8 cellular contexts compared by ENCODE assay signal in the genomic region with DNA sequence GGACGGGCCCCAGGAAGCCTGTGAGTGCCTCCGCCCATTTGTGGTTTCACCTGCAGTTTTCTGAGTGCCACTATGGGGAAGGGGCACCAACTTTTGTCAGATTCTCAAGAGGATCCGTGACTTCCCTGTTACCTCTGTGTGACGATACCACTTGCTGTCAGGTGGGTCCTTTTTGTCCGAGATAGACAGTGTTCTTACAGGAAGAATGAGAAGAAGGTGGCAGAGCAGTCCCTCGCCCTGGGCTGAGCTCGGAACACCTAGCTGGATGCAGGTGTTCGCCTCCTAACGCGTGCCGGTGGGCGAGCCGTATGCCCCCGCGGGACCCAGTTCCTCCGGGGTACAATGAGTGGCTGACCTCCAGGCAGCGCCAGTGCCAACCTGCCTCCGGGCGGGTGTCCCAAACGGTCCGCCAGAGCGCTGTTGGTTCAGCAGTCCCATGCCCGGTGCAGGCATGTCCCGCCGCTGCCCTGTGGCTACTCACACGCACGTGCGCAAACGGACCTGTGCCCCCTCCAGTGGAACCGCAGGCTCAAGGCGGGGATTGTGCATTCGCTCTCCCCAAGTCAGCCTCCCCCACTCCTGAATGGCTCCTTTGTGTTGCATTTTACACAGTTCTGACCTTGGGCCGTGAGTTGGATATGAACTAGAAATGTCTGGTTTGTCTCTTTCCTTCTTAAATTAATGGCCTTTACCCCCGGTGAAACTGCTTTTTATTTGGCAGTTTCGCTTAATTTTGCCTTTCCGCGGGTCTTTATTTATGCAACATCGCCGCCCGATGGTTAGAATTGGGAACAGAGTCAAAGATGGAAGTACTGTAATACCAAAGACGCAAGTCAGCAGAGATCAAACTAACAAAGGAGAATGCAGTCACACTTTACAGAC. TPM values are rescaled to one million over a fixed set of nuclear protein-coding genes. Genes with fewer than 3 reads are reported as not detected.
DNase-seq lines count a peak whose midpoint lies in the region; ATAC-seq lines count a peak whose summit lies in the region.

No MANE protein-coding gene starts in this region.

- peaks cover 25% of the 10 kb centered on the region for H3K79me2 ChIP-seq in ACC112 (ENCODE audit: control insufficient read depth, insufficient read depth, low read length, unreplicated experiment)

- H3K27ac ChIP-seq in ACC112 (ENCODE audit: low read depth, low read length) = no peak overlapping the region

- intact Hi-C loops in left cardiac atrium (cut with DNase I) = loop anchor here (1.0 to 10.0 kb wide), 5 partner anchors 94 to 362 kb away; no protein-coding TSS in a partner anchor
- intact Hi-C loops in posterior cingulate gyrus (cut with DNase I) = loop anchor here (1.0 to 5.0 kb wide), 5 partner anchors 96 to 502 kb away; partner anchors contain the start of genes CAPRIN1 and NAT10

- H3K4me3 Mint-ChIP-seq in T-helper 17 cell = peak overlapping the region; percentile 97

- ATAC-seq in GM18873 (IDR thresholded peaks at IDR 0.05; ENCODE audit: low FRiP score, unreplicated experiment) (peak; percentile 13), T-helper 17 cell (peak; percentile 21), left cardiac atrium (peak; percentile 32 to 44)

- H2AFZ ChIP-seq in ACC112 (ENCODE audit: low read length, unreplicated experiment) = peak overlapping the region; percentile 2

- H3K27me3 ChIP-seq in ACC112 (ENCODE audit: insufficient read depth, low read length) = no peaks in the 10 kb centered on the region

- H3K4me1 Mint-ChIP-seq in T-helper 17 cell = peaks cover 18% of the 10 kb centered on the region

- DNase-seq in NCI-H1105 treated with DMSO at 0.1 percent for 48 hours (lab: John Stamatoyannopoulos, UW) (peak; percentile 85), T-helper 17 cell (peak; percentile 32 to 65 (median 49)), amniotic epithelial cell (ENCODE audit: low read depth) (peak; percentile 84), left cardiac atrium (peak; percentile 79), posterior cingulate gyrus (peak; percentile 54 to 92 (median 68)), ureter (ENCODE audit: low spot score) (peak; percentile 80)

- H3K4me3 ChIP-seq in ACC112 (ENCODE audit: low read depth, low read length) = peak overlapping the region; percentile 74

- H3K27me3 Mint-ChIP-seq in T-helper 17 cell = peaks cover 51% of the 10 kb centered on the region

- no peaks in the 10 kb centered on the region for H3K9me3 ChIP-seq in T-helper 17 cell (ENCODE audit: control insufficient read depth, low read length, poor library complexity, severe bottlenecking)

- H3K36me3 Mint-ChIP-seq in T-helper 17 cell (ENCODE audit: low read depth) = peaks cover 5% of the 10 kb centered on the region

- no peaks in the 10 kb centered on the region for H3K36me3 ChIP-seq in ACC112 (ENCODE audit: insufficient read depth, low read length)

- peak overlapping the region; percentile 51 for H3K27ac Mint-ChIP-seq in T-helper 17 cell

- peaks cover 20% of the 10 kb centered on the region for H3K4me1 ChIP-seq in ACC112 (ENCODE audit: control insufficient read depth, insufficient read depth, low read length, unreplicated experiment)

RNA-seq across cellular contexts. Expression of gene ABTB2, which starts 1.1 kb away (rescaled TPM):
- under 1 TPM; 0.55 to 0.81 TPM for total RNA-seq in T-helper 17 cell
- 10 to 100 TPM; 12.5 to 19.3 TPM for total RNA-seq in left cardiac atrium
- 4.7 TPM for total RNA-seq in ureter
